ENCODE assay signal across 10 cellular contexts in genomic region chr4:2930135-2930805, GRCh38. TPM values are rescaled to one million over a fixed set of nuclear protein-coding genes. Genes with fewer than 3 reads are reported as not detected.
DNase-seq lines count a peak whose midpoint lies in the region; ATAC-seq and TF ChIP-seq lines count a peak whose summit lies in the region.
"Had no signal": no experiment of that assay in that cellular context is flagged by ENCODE, and none has a peak within 500 bp of the region (broad histone marks: within the 10 kb centered on the region; RNA-seq: fewer than 3 reads in every experiment).

No MANE protein-coding gene starts in this region.

- no peaks in the 10 kb centered on the region for H3K27me3 Mint-ChIP-seq in type B pancreatic cell

- peak overlapping the region; percentile 44 for H3K27ac ChIP-seq in epithelial cell of prostate
- peak overlapping the region; percentile 97 for H3K27ac ChIP-seq in psoas muscle
- H3K27ac ChIP-seq: KMS-11 had no signal

- intact Hi-C loops in psoas muscle (cut with DNase I) = loop anchor here (5.0 to 10.0 kb wide), 2 partner anchors 88 to 165 kb away; partner anchors contain the start of gene ADD1 (in 1 of the 2)

- H3K27me3 ChIP-seq in psoas muscle (ENCODE audit: insufficient read depth in 3 of 3, low read length in 2 of 3) = no peaks in the 10 kb centered on the region

- no peak for ATAC-seq in psoas muscle
- ATAC-seq in GM21528 (IDR thresholded peaks at IDR 0.05; ENCODE audit: low FRiP score, unreplicated experiment) = no peak
- ATAC-seq: activated CD4-positive, CD25-positive, alpha-beta regulatory T cell treated with anti-CD3 and anti-CD28 coated beads, Interleukin-2, amount 50 U/mL, for 24 hours had no signal

- H3K27ac Mint-ChIP-seq in type B pancreatic cell = no peak overlapping the region

- TF ChIP-seq CTCF in psoas muscle (IDR thresholded peaks at IDR 0.05) (no peak), type B pancreatic cell (conservative IDR thresholded peaks at IDR 0.05) (no peak)

- H3K9me3 ChIP-seq in psoas muscle = no peaks in the 10 kb centered on the region

- H3K4me1 ChIP-seq in psoas muscle = peaks cover 33% of the 10 kb centered on the region

- peaks cover 5% of the 10 kb centered on the region for H3K4me1 Mint-ChIP-seq in type B pancreatic cell (ENCODE audit: unreplicated experiment)

- 81 to 84% (median 84%) methylated on average over 12 of the region's 12 CpGs for WGBS in psoas muscle, 3 donors

- H3K36me3 ChIP-seq in psoas muscle (ENCODE audit: insufficient read depth in 1 of 2, low read depth in 1 of 2) = peaks cover 2 to 57% of the 10 kb centered on the region in 2 donors

- peaks cover 12% of the 10 kb centered on the region for H3K36me3 Mint-ChIP-seq in type B pancreatic cell

- H3K9me3 Mint-ChIP-seq in type B pancreatic cell = no peaks in the 10 kb centered on the region

- H3K4me3 ChIP-seq in psoas muscle = no peak overlapping the region

- DNase-seq in DMS153 (lab: John Stamatoyannopoulos, UW) = peak; percentile 15
- DNase-seq in DMS153 treated with DMSO at 0.1 percent for 48 hours (lab: John Stamatoyannopoulos, UW; ENCODE audit: unreplicated experiment) = no peak
- peak; percentile 41 for DNase-seq in NCI-H2196 treated with DMSO at 0.1 percent for 48 hours (lab: John Stamatoyannopoulos, UW; ENCODE audit: unreplicated experiment)
- no peak for DNase-seq in epithelial cell of prostate (ENCODE audit: low read depth, low spot score)
- DNase-seq in psoas muscle = peak in 1 of 2 donors; percentile 48
- no peak for DNase-seq in dedifferentiated amniotic fluid mesenchymal stem cell (ENCODE audit: extremely low spot score)
- no peak for DNase-seq in type B pancreatic cell (ENCODE audit: extremely low spot score, unreplicated experiment)

- no peak overlapping the region for H3K4me3 Mint-ChIP-seq in type B pancreatic cell

RNA-seq across cellular contexts. Expression of gene NOP14, which starts 32.9 kb away (rescaled TPM):
- total RNA-seq in psoas muscle = 10 to 100 TPM; 28.0 to 45.1 (median 43.9) TPM
- polyA plus RNA-seq in psoas muscle = 10 to 100 TPM; 24.7 to 48.1 (median 45.0) TPM
- 32.4 and 33.8 TPM in 2 replicates for total RNA-seq in type B pancreatic cell (ENCODE audit: low replicate concordance)

RNA-seq across cellular contexts. Expression of gene GRK4, which starts 33.1 kb away (rescaled TPM):
- total RNA-seq in psoas muscle (1 to 10 TPM; 5.9 to 7.9 (median 6.9) TPM), type B pancreatic cell (ENCODE audit: low replicate concordance) (8.9 and 9.3 TPM in 2 replicates)
- 1 to 10 TPM; 5.8 to 9.2 (median 6.6) TPM for polyA plus RNA-seq in psoas muscle

Comparison
In these comparisons a context has a peak if more than half of its experiments do, and no peak if none do; other contexts are left out.
1. DNase-seq: peak in DMS153 (single experiment) and NCI-H2196 treated with DMSO at 0.1 percent for 48 hours (single experiment); none in DMS153 treated with DMSO at 0.1 percent for 48 hours (single experiment), epithelial cell of prostate (single experiment), dedifferentiated amniotic fluid mesenchymal stem cell (single experiment) and type B pancreatic cell (single experiment).